In the genomic region with DNA sequence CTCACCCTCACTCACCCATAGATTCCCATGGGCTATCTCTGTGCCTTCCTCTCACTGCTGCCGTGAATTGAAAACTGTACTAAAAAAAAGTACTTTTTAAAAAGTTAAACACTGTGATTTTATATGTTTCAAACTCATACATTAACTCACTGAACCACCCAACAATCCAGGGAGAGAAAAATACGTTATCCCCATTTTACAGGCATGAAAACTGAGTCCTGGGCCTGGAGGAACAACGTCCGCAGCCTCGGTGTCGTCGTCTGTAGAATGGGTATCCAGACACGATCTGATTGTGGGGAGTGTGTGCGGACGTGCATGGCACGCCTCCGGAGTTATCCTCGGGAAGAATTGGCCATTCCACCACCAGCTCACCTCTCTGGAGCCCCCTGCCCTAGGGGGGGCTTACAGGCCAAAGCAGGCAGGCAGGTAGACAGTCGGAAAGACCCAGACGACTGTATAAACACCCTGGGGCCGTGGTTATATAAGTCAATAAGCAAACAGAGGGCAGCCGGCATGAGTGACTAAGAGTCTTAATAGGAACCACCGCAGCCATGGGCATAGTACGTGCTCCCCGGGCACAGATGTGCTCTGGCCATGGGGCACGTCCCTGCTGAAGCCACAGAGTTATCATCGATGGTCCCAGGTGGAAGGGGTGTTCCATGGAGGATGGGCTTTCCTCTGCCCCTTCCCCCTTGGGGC, we compare ENCODE assay signal across 18 cellular contexts. TPM values are rescaled to one million over a fixed set of nuclear protein-coding genes. Genes with fewer than 3 reads are reported as not detected.
DNase-seq lines count a peak whose midpoint lies in the region; ATAC-seq, FAIRE-seq and TF ChIP-seq lines count a peak whose summit lies in the region.
"Had no signal": no experiment of that assay in that cellular context is flagged by ENCODE, and none has a peak within 500 bp of the region (broad histone marks: within the 10 kb centered on the region; RNA-seq: fewer than 3 reads in every experiment).

No MANE protein-coding gene starts in this region.

- H3K36me3 ChIP-seq in left ventricle myocardium inferior (no peaks in the 10 kb centered on the region), keratinocyte (ENCODE audit: control insufficient read depth in 2 of 2, extremely low read depth in 1 of 2, insufficient read depth in 2 of 2, low read length in 2 of 2) (no peaks in the 10 kb centered on the region)
- H3K36me3 ChIP-seq: ascending aorta, suprapubic skin had no signal

- no peak overlapping the region for H3K4me2 ChIP-seq in keratinocyte (ENCODE audit: control insufficient read depth, extremely low read depth, insufficient read depth, low read depth, low read length)

- ATAC-seq in right cardiac atrium = no peak
- ATAC-seq: Right ventricle myocardium inferior had no signal

- H3K27ac ChIP-seq in left ventricle myocardium inferior (replicated peaks) = peak overlapping the region; percentile 92
- no peak overlapping the region for H3K27ac ChIP-seq in right cardiac atrium (ENCODE audit: low read length)
- no peak overlapping the region for H3K27ac ChIP-seq in keratinocyte (ENCODE audit: control insufficient read depth, insufficient read depth, low read length)
- H3K27ac ChIP-seq: ascending aorta, suprapubic skin had no signal

- H3K79me2 ChIP-seq in keratinocyte (ENCODE audit: control insufficient read depth, insufficient read depth, low read length) = no peaks in the 10 kb centered on the region

- peaks cover 39% of the 10 kb centered on the region for H3K4me1 Mint-ChIP-seq in HFFc6 (ENCODE audit: low read depth)

- no peak overlapping the region for H3K27ac Mint-ChIP-seq in HFFc6
- H3K27ac Mint-ChIP-seq: IgD-negative memory B cell had no signal

- H3K4me3 ChIP-seq in left ventricle myocardium inferior (no peak overlapping the region), right cardiac atrium (ENCODE audit: low read length) (no peak overlapping the region), keratinocyte (ENCODE audit: control insufficient read depth in 2 of 3, extremely low read depth in 1 of 3, insufficient read depth in 2 of 3, low read depth in 1 of 3, low read length in 3 of 3) (no peak overlapping the region)
- H3K4me3 ChIP-seq: ascending aorta, suprapubic skin had no signal

- H3K27me3 ChIP-seq in left ventricle myocardium inferior (ENCODE audit: low read depth) (no peaks in the 10 kb centered on the region), right cardiac atrium (ENCODE audit: control insufficient read depth, insufficient read depth) (no peaks in the 10 kb centered on the region), keratinocyte (ENCODE audit: control insufficient read depth, extremely low read depth, insufficient read depth, low read length) (peaks cover 14% of the 10 kb centered on the region)
- H3K27me3 ChIP-seq: ascending aorta, suprapubic skin had no signal

- H2AFZ ChIP-seq in keratinocyte (ENCODE audit: control insufficient read depth, low read length) = no peak overlapping the region

- TF ChIP-seq CTCF in left ventricle myocardium inferior (IDR thresholded peaks at IDR 0.05; ENCODE audit: borderline replicate concordance) (no peak), keratinocyte (optimal IDR thresholded peaks at IDR 0.05 in 1 of 3, IDR thresholded peaks at IDR 0.05 in 1 of 3, conservative IDR thresholded peaks at IDR 0.05 in 1 of 3; ENCODE audit: extremely low read depth in 1 of 3, insufficient read depth in 2 of 3, low read length in 3 of 3) (no peak), HFFc6 (IDR thresholded peaks at IDR 0.05) (no peak)

- intact Hi-C loops in left ventricle myocardium inferior (cut with micrococcal nuclease) = no loop called here
- intact Hi-C loops in right cardiac atrium (cut with DNase I) = no loop called here

- no peaks in the 10 kb centered on the region for H3K9me3 ChIP-seq in left ventricle myocardium inferior (replicated peaks)
- no peaks in the 10 kb centered on the region for H3K9me3 ChIP-seq in right cardiac atrium (ENCODE audit: control insufficient read depth, low read length)
- H3K9me3 ChIP-seq in keratinocyte (ENCODE audit: control insufficient read depth, low read depth, low read length) = no peaks in the 10 kb centered on the region
- H3K9me3 ChIP-seq: ascending aorta, suprapubic skin had no signal

- H4K20me1 ChIP-seq in keratinocyte (ENCODE audit: control insufficient read depth, extremely low read depth, insufficient read depth, low read length) = no peaks in the 10 kb centered on the region

- no peaks in the 10 kb centered on the region for H3K9me1 ChIP-seq in keratinocyte (ENCODE audit: control insufficient read depth, extremely low read depth, insufficient read depth, low read length)

- no peak overlapping the region for H3K4me3 Mint-ChIP-seq in HFFc6

- FAIRE-seq in keratinocyte (lab: Jason Lieb, UNC) = peak; percentile 17
- FAIRE-seq: frontal cortex had no signal

- H3K27me3 Mint-ChIP-seq in HFFc6 (ENCODE audit: insufficient read depth) = peaks cover 3% of the 10 kb centered on the region; the same call in 1 of the 2 replicates

- DNase-seq in left ventricle myocardium inferior (no peak), right cardiac atrium (no peak), SW480 (ENCODE audit: low spot score) (peak; percentile 63), keratinocyte (ENCODE audit: low read depth, low spot score) (no peak), GM03348 (ENCODE audit: low spot score) (no peak), HFFc6 (no peak), NCI-H2196 (lab: John Stamatoyannopoulos, UW; ENCODE audit: unreplicated experiment) (no peak), NCI-H524 treated with DMSO at 0.1 percent for 48 hours (lab: John Stamatoyannopoulos, UW) (no peak)
- DNase-seq: activated CD4-positive, alpha-beta T cell treated with anti-CD3 and anti-CD28 coated beads, Interleukin-2, amount 50 U/mL, for 48 hours; effector CD4-positive, alpha-beta T cell; NCI-H1417 treated with DMSO at 0.1 percent for 48 hours; NCI-H524 had no signal

- H3K9me3 Mint-ChIP-seq in HFFc6 = no peaks in the 10 kb centered on the region
- H3K9me3 Mint-ChIP-seq: activated T-helper 2 cell treated with anti-CD3 and anti-CD28 coated beads, Interferon-gamma antibody, Interleukin-2, Interleukin-4, amounts not matched to agents 10 μg/mL and 5 μg/mL and 100 μg/mL, durations not matched to agents 14 hours and 24 hours and 36 hours; IgD-negative memory B cell had no signal

- dilution Hi-C loops in keratinocyte (cut with MboI; ENCODE audit: extremely low pct_ligation_motif_present, low sequenced_read_pairs) = no loop called here

- H3K9ac ChIP-seq in keratinocyte (ENCODE audit: control insufficient read depth, extremely low read depth, insufficient read depth, low read length) = no peak overlapping the region

- no peaks in the 10 kb centered on the region for H3K36me3 Mint-ChIP-seq in HFFc6 (ENCODE audit: low read depth)
- H3K36me3 Mint-ChIP-seq: IgD-negative memory B cell had no signal

- H3K4me1 ChIP-seq in left ventricle myocardium inferior (peaks cover 78% of the 10 kb centered on the region), right cardiac atrium (ENCODE audit: control insufficient read depth, insufficient read depth, low read length) (peaks cover 20% of the 10 kb centered on the region), keratinocyte (ENCODE audit: control insufficient read depth, extremely low read depth, insufficient read depth, low read length) (peaks cover 33% of the 10 kb centered on the region)

- WGBS in right cardiac atrium = 85% methylated on average over 22 of the region's 22 CpGs

RNA-seq across cellular contexts. Expression of gene PDGFB, which starts 7.1 kb away (rescaled TPM):
- total RNA-seq in left ventricle myocardium inferior = 17.2 TPM
- 10 to 100 TPM in 3 of 4 donors, 1 to 10 TPM in 1; 9.3 to 82.1 (median 20.6) TPM for total RNA-seq in right cardiac atrium
- polyA plus RNA-seq in right cardiac atrium = 15.4 TPM
- polyA plus RNA-seq in keratinocyte = 4.3 to 10.3 TPM (median 6.0 TPM) in 3 replicates
- polyA plus RNA-seq in keratinocyte (2011; ENCODE audit: low read depth) = 4.1 TPM
- 5.7 and 7.5 TPM in 2 replicates for polyA plus RNA-seq in keratinocyte (2011; cell fraction: cytosol; rRNA removed)
- polyA plus RNA-seq in keratinocyte (2011; cell fraction: nucleus; rRNA removed) = 13.7 and 15.8 TPM in 2 replicates
- 2.2 and 8.5 TPM in 2 replicates for polyA plus RNA-seq in keratinocyte (2012; ENCODE audit: low replicate concordance)
- polyA minus RNA-seq in keratinocyte = 4.4 to 17.7 TPM (median 4.6 TPM) in 3 replicates
- 9.4 TPM for polyA minus RNA-seq in keratinocyte (2011; cell fraction: cytosol; rRNA and poly(A)+ RNA removed)
- 9.4 and 9.9 TPM in 2 replicates for polyA minus RNA-seq in keratinocyte (2011; cell fraction: nucleus; rRNA and poly(A)+ RNA removed)
- not detected for total RNA-seq in HFFc6 (2021; fragmentation: NEBNext Ultra II Directional; extraction: Animal tissue kit (Norgen Biotek cat#: 25700))

Comparison
In these comparisons a context has a peak if more than half of its experiments do, and no peak if none do; other contexts are left out.
1. RNA of gene PDGFB, which starts 7.1 kb away (total RNA-seq): 9.3 to 82.1 TPM in right cardiac atrium and 17.2 TPM in left ventricle myocardium inferior (single experiment); not detected in HFFc6; every median in the first group is over 10 times any median in the second.